ENCODE assay signal across 1 cellular context in the genomic region with DNA sequence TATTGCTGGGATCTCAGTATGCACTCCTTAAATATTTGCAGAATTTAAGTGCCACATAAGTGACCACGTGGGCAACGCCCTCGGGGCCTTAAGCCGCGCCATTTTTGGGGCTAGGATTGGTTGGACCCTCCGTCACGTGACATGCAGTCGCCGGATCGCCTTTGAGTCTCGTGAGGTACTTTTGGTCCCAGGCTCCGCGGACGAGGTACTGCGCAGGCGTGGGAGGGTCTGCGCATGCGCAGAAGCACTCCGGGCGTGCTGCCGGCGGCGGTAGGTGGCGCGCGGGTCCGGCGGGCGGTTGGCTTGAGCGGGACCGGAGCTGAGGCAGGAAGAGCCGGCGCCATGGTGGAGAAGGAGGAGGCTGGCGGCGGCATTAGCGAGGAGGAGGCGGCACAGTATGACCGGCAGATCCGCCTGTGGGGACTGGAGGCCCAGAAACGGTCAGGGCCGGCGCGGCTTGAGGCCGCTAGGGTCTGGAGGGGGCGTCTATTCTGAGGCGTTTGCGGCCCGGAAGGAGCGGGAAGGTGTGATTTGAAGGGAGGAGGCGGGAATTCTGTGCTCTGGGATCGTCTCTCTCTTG.
A peak's percentile ranks its signal among the peaks of the same experiment; 100 is the strongest.
TF ChIP-seq lines count a peak whose summit lies in the region.

A gene (plus strand): TSS at position 247 of the 580 bp plus-strand sequence. CDS start 96 bp downstream, at position 343.

TF ChIP-seq in H1, 55 proteins besides CTCF, POLR2A, EP300 and RAD21 (continued from another document):
- TF ChIP-seq EGR1 (IDR thresholded peaks at IDR 0.05; ENCODE audit: borderline replicate concordance, low read depth, low read length) = peak; percentile 40; the same call in 1 of the 2 replicates
- TF ChIP-seq SP1 (IDR thresholded peaks at IDR 0.05; ENCODE audit: low read depth, low read length) = 0 out of 2 replicates have a peak, but pooled peaks have one; percentile 49
- TF ChIP-seq NRF1 (IDR thresholded peaks at IDR 0.05; ENCODE audit: low read depth, low read length) = peak; percentile 79
- TF ChIP-seq SP4 (IDR thresholded peaks at IDR 0.05; ENCODE audit: low read length) = peak; percentile 82; the same call in 1 of the 2 replicates
- no peak for TF ChIP-seq HDAC6 (IDR thresholded peaks at IDR 0.05; ENCODE audit: low read depth, low read length)
- peak; percentile 55 for TF ChIP-seq ASH2L (IDR thresholded peaks at IDR 0.05; ENCODE audit: low read length)
- TF ChIP-seq TAF7 (optimal IDR thresholded peaks at IDR 0.05; ENCODE audit: borderline replicate concordance, low read depth, low read length) = peak; percentile 94
- TF ChIP-seq YY1 (IDR thresholded peaks at IDR 0.05; ENCODE audit: low read depth, low read length) = peak; percentile 80
- TF ChIP-seq CHD1 (IDR thresholded peaks at IDR 0.05; ENCODE audit: low read depth, low read length) = peak; percentile 65; the same call in 1 of the 2 replicates
- TF ChIP-seq SRF (IDR thresholded peaks at IDR 0.05; ENCODE audit: low read depth, low read length) = peak; percentile 58; the same call in 1 of the 2 replicates
- peak; percentile 88 for TF ChIP-seq POLR2AphosphoS5 (IDR thresholded peaks at IDR 0.05; ENCODE audit: low read depth, low read length)
- peak; percentile 91 for TF ChIP-seq PHF8 (conservative IDR thresholded peaks at IDR 0.05; ENCODE audit: low read depth, low read length)
- no peak for TF ChIP-seq JUND (IDR thresholded peaks at IDR 0.05; ENCODE audit: low read length)
- TF ChIP-seq HDAC2 (IDR thresholded peaks at IDR 0.05; ENCODE audit: borderline replicate concordance in 1 of 2, low read depth in 2 of 2, low read length in 2 of 2) = peak in 1 of 2 experiments; percentile 19; a peak in 1 of 4 replicates
- TF ChIP-seq KDM5A (IDR thresholded peaks at IDR 0.05; ENCODE audit: low read length) = 0 out of 2 replicates have a peak, but pooled peaks have one; percentile 11
- TF ChIP-seq, protein P1, sequence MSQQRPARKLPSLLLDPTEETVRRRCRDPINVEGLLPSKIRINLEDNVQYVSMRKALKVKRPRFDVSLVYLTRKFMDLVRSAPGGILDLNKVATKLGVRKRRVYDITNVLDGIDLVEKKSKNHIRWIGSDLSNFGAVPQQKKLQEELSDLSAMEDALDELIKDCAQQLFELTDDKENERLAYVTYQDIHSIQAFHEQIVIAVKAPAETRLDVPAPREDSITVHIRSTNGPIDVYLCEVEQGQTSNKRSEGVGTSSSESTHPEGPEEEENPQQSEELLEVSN (IDR thresholded peaks at IDR 0.05) = peak; percentile 97
- TF ChIP-seq, protein P2, sequence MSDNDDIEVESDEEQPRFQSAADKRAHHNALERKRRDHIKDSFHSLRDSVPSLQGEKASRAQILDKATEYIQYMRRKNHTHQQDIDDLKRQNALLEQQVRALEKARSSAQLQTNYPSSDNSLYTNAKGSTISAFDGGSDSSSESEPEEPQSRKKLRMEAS (IDR thresholded peaks at IDR 0.05) = peak; percentile 99
